In the genomic region with DNA sequence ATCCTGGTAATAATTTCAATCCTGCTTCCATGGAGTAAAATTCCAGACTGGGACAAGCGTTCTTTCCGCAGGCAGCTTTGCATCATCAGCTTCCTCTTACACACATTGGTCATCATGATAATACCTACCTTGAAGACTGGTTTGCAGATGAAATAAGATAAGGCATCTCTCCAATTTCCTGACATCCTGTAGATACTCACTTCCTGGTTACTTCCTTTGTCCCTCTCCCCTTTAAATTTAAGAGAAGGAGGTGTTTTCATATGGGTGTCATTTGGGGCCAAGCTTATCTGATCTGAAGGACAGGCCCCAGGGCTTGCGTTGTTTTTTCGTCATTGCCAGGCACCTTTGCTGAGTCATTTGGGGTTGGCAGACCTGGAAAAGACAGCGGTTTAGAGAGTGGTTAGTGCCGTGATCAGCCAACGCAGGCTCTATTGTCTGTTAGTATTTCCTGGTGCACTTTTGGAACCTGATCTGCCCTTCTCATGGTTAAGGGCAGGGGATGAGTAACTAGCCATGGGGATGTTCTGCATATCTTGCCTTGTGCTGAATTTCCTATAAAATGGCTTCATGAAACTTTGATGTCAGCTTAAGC, we compare ENCODE assay signal across 9 cellular contexts. TPM values are rescaled to one million over a fixed set of nuclear protein-coding genes. Genes with fewer than 3 reads are reported as not detected.
DNase-seq lines count a peak whose midpoint lies in the region; ATAC-seq and TF ChIP-seq lines count a peak whose summit lies in the region.
"Had no signal": no experiment of that assay in that cellular context is flagged by ENCODE, and none has a peak within 500 bp of the region (broad histone marks: within the 10 kb centered on the region; RNA-seq: fewer than 3 reads in every experiment).

No MANE protein-coding gene starts in this region.

- H3K4me3 ChIP-seq in skeletal muscle tissue (ENCODE audit: low read length in 3 of 3) (no peak overlapping the region), Caco-2 (ENCODE audit: low read depth, low read length) (no peak overlapping the region)
- H3K4me3 ChIP-seq: dorsolateral prefrontal cortex had no signal

- no peaks in the 10 kb centered on the region for H3K36me3 ChIP-seq in skeletal muscle tissue (ENCODE audit: control insufficient read depth in 3 of 3, insufficient read depth in 3 of 3, low read length in 3 of 3)
- no peaks in the 10 kb centered on the region for H3K36me3 ChIP-seq in Caco-2 (ENCODE audit: control insufficient read depth, insufficient read depth, low read length)

- H3K27me3 ChIP-seq in skeletal muscle tissue (ENCODE audit: control insufficient read depth in 3 of 3, insufficient read depth in 3 of 3, low read length in 3 of 3) = no peaks in the 10 kb centered on the region
- no peaks in the 10 kb centered on the region for H3K27me3 ChIP-seq in Caco-2 (replicated peaks; ENCODE audit: control insufficient read depth, insufficient read depth, low read length)
- H3K27me3 ChIP-seq: dorsolateral prefrontal cortex had no signal

- DNase-seq in ELR (ENCODE audit: low read depth) (peak; percentile 91), RPMI8226 (peak; percentile 21), Caco-2 (no peak), glutamatergic neuron (no peak), globus pallidus (ENCODE audit: low spot score) (no peak)
- peak; percentile 72 for DNase-seq in activated naive CD8-positive, alpha-beta T cell treated with anti-CD3 and anti-CD28 coated beads for 36 hours
- DNase-seq: dorsolateral prefrontal cortex had no signal

- H3K9ac ChIP-seq in skeletal muscle tissue (ENCODE audit: low read depth in 1 of 3, low read length in 3 of 3) = no peak overlapping the region

- POLR2A ChIA-PET in Caco-2 (lab: Charles Lee) = no interaction called here

- H3K36me3 Mint-ChIP-seq in activated naive CD8-positive, alpha-beta T cell treated with anti-CD3 and anti-CD28 coated beads for 36 hours = peaks cover 17% of the 10 kb centered on the region
- no peaks in the 10 kb centered on the region for H3K36me3 Mint-ChIP-seq in Caco-2 (ENCODE audit: insufficient read depth, unreplicated experiment)
- no peaks in the 10 kb centered on the region for H3K36me3 Mint-ChIP-seq in glutamatergic neuron (ENCODE audit: unreplicated experiment)

- CTCF ChIA-PET in Caco-2 (lab: Charles Lee) = no interaction called here

- H3K27ac ChIP-seq in skeletal muscle tissue (ENCODE audit: low read depth, low read length) = peak overlapping the region; percentile 3

- H3K4me1 ChIP-seq in skeletal muscle tissue (ENCODE audit: control insufficient read depth in 3 of 3, insufficient read depth in 3 of 3, low read length in 3 of 3) (peaks cover 0 to 7% (median 2%) of the 10 kb centered on the region in 3 donors), Caco-2 (no peaks in the 10 kb centered on the region)

- peak overlapping the region; percentile 57 for H3K4me3 Mint-ChIP-seq in activated naive CD8-positive, alpha-beta T cell treated with anti-CD3 and anti-CD28 coated beads for 36 hours
- H3K4me3 Mint-ChIP-seq in Caco-2 (ENCODE audit: unreplicated experiment) = no peak overlapping the region
- no peak overlapping the region for H3K4me3 Mint-ChIP-seq in glutamatergic neuron (ENCODE audit: unreplicated experiment)

- H3K9me3 Mint-ChIP-seq in activated naive CD8-positive, alpha-beta T cell treated with anti-CD3 and anti-CD28 coated beads for 36 hours = no peaks in the 10 kb centered on the region
- no peaks in the 10 kb centered on the region for H3K9me3 Mint-ChIP-seq in Caco-2 (ENCODE audit: unreplicated experiment)
- H3K9me3 Mint-ChIP-seq in glutamatergic neuron (ENCODE audit: unreplicated experiment) = no peaks in the 10 kb centered on the region

- H3K9me3 ChIP-seq in skeletal muscle tissue (ENCODE audit: control insufficient read depth in 3 of 3, low read length in 3 of 3) = no peaks in the 10 kb centered on the region
- H3K9me3 ChIP-seq in Caco-2 = no peaks in the 10 kb centered on the region

- no TSS peak for BruUV-seq in Caco-2 (replicated peaks; lab: Mats Ljungman, UMichigan)

- intact Hi-C loops in Caco-2 (cut with micrococcal nuclease; ENCODE audit: unreplicated experiment) = no loop called here

- H3K27me3 Mint-ChIP-seq in activated naive CD8-positive, alpha-beta T cell treated with anti-CD3 and anti-CD28 coated beads for 36 hours = no peaks in the 10 kb centered on the region
- peaks cover 8% of the 10 kb centered on the region for H3K27me3 Mint-ChIP-seq in Caco-2 (ENCODE audit: insufficient read depth, unreplicated experiment)
- no peaks in the 10 kb centered on the region for H3K27me3 Mint-ChIP-seq in glutamatergic neuron (ENCODE audit: unreplicated experiment)

- H3K4me1 Mint-ChIP-seq in activated naive CD8-positive, alpha-beta T cell treated with anti-CD3 and anti-CD28 coated beads for 36 hours = peaks cover 53% of the 10 kb centered on the region
- no peaks in the 10 kb centered on the region for H3K4me1 Mint-ChIP-seq in Caco-2 (ENCODE audit: low read depth, unreplicated experiment)
- peaks cover 3% of the 10 kb centered on the region for H3K4me1 Mint-ChIP-seq in glutamatergic neuron (ENCODE audit: low read depth, unreplicated experiment)

- no peak for ATAC-seq in GM19351 (IDR thresholded peaks at IDR 0.05; ENCODE audit: unreplicated experiment)

- TF ChIP-seq CTCF in Caco-2 (IDR thresholded peaks at IDR 0.05; ENCODE audit: insufficient read depth in 1 of 2, low read depth in 1 of 2, low read length in 1 of 2, severe bottlenecking in 1 of 2, unreplicated experiment in 1 of 2) (no peak), glutamatergic neuron (IDR thresholded peaks at IDR 0.05; ENCODE audit: partially characterized antibody, unreplicated experiment) (no peak)

- peak overlapping the region; percentile 84 for H3K27ac Mint-ChIP-seq in activated naive CD8-positive, alpha-beta T cell treated with anti-CD3 and anti-CD28 coated beads for 36 hours
- H3K27ac Mint-ChIP-seq in Caco-2 (ENCODE audit: unreplicated experiment) (no peak overlapping the region), glutamatergic neuron (ENCODE audit: unreplicated experiment) (no peak overlapping the region)

RNA-seq across cellular contexts. Expression of gene GRAMD1B, which starts 24.1 kb away (rescaled TPM):
- 10 to 100 TPM; 20.3 to 20.6 TPM for total RNA-seq in activated naive CD8-positive, alpha-beta T cell treated with anti-CD3 and anti-CD28 coated beads for 36 hours
- total RNA-seq in skeletal muscle tissue = 8.9 TPM
- 1.2 and 1.5 TPM in 2 replicates for total RNA-seq in Caco-2 (2022)
- 12.2 TPM for total RNA-seq in glutamatergic neuron (ENCODE audit: unreplicated experiment)

Comparison
In these comparisons a context has a peak if more than half of its experiments do, and no peak if none do; other contexts are left out.
1. DNase-seq: peak in ELR (single experiment), RPMI8226 (single experiment) and activated naive CD8-positive, alpha-beta T cell treated with anti-CD3 and anti-CD28 coated beads for 36 hours (single experiment); none in Caco-2 (0 of 2), glutamatergic neuron (single experiment) and globus pallidus (single experiment).